27 cellular contexts compared by ENCODE assay signal in the genomic region with DNA sequence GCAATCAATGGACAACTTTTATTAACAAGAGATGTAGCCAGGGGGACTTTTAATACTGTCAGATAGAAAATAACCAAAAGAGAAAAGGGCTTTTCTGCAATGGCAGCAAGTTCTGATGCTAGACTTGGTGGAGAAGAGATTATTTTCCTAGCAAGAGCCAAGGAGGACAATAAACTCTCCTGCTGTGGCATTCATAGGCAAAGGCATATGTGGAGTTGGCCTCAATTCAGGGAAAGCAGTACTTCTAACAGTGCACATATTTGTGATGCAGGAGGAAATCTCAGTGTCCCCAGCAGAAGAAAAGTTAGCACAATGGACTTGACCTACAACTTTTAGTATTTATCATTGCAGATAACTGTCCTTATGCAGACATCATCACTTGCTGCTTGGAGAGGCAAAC.
"Had no signal": no experiment of that assay in that cellular context is flagged by ENCODE, and none has a peak within 500 bp of the region (broad histone marks: within the 10 kb centered on the region; RNA-seq: fewer than 3 reads in every experiment).

No MANE protein-coding gene starts in this region.

- H3K36me3 Mint-ChIP-seq: activated CD4-positive, alpha-beta memory T cell treated with anti-CD3 and anti-CD28 coated beads for 36 hours; activated naive CD4-positive, alpha-beta T cell treated with anti-CD3 and anti-CD28 coated beads, Interleukin-2, amount 10 ng/mL, durations not matched to agents 7 days and 5 days; activated naive CD8-positive, alpha-beta T cell treated with anti-CD3 and anti-CD28 coated beads, Interleukin-2, amount 10 ng/mL, durations not matched to agents 7 days and 5 days; natural killer cell treated with Interleukin-12 subunit alpha and Interleukin-12 subunit beta and Interleukin-15 and Interleukin-18, amount 100 ng/mL, for 72 hours; stimulated activated effector memory CD8-positive, alpha-beta T cell treated with anti-CD3 and anti-CD28 coated beads, Interleukin-12 subunit alpha, Interleukin-12 subunit beta, amount 100 ng/mL, for 72 hours had no signal

- H3K4me1 Mint-ChIP-seq: activated CD4-positive, alpha-beta T cell treated with anti-CD3 and anti-CD28 coated beads, Interleukin-2, amount 10 ng/mL, durations not matched to agents 24 days and 14 days; activated naive CD4-positive, alpha-beta T cell treated with anti-CD3 and anti-CD28 coated beads, Interleukin-2, amount 10 ng/mL, durations not matched to agents 7 days and 5 days; activated naive CD8-positive, alpha-beta T cell treated with anti-CD3 and anti-CD28 coated beads, Interleukin-2, amount 10 ng/mL, durations not matched to agents 7 days and 5 days; stimulated activated effector memory CD8-positive, alpha-beta T cell treated with anti-CD3 and anti-CD28 coated beads, Interleukin-12 subunit alpha, Interleukin-12 subunit beta, amount 100 ng/mL, for 72 hours; stimulated activated naive CD8-positive, alpha-beta T cell treated with anti-CD3 and anti-CD28 coated beads, Interleukin-15, amount 100 ng/mL, for 72 hours had no signal

- H3K4me3 ChIP-seq: ascending aorta, esophagus squamous epithelium, left ventricle myocardium inferior, lung, mucosa of descending colon, ovary, prostate gland, sigmoid colon, thyroid gland, upper lobe of left lung, vagina had no signal

- H3K27me3 ChIP-seq: ascending aorta, esophagus squamous epithelium, ovary, sigmoid colon, thyroid gland, upper lobe of left lung, vagina had no signal

- H3K27me3 Mint-ChIP-seq: activated CD4-positive, alpha-beta memory T cell treated with anti-CD3 and anti-CD28 coated beads for 36 hours; activated CD4-positive, alpha-beta T cell treated with anti-CD3 and anti-CD28 coated beads, Interleukin-2, amount 10 ng/mL, durations not matched to agents 24 days and 14 days; activated naive CD4-positive, alpha-beta T cell treated with anti-CD3 and anti-CD28 coated beads, Interleukin-2, amount 10 ng/mL, durations not matched to agents 7 days and 5 days; activated naive CD8-positive, alpha-beta T cell treated with anti-CD3 and anti-CD28 coated beads, Interleukin-2, amount 10 ng/mL, durations not matched to agents 7 days and 5 days; activated T-cell treated with anti-CD3 and anti-CD28 coated beads, Interleukin-2, amount 50 U/mL, for 24 hours; dendritic cell treated with granulocyte-macrophage colony-stimulating factor and Interleukin-4, amounts not matched to agents 40 ng/mL and 50 ng/mL, for 4 days; natural killer cell treated with Interleukin-12 subunit alpha and Interleukin-12 subunit beta and Interleukin-15 and Interleukin-18, amount 100 ng/mL, for 72 hours; stimulated activated naive CD8-positive, alpha-beta T cell treated with anti-CD3 and anti-CD28 coated beads, Interleukin-15, amount 100 ng/mL, for 72 hours had no signal

- H3K36me3 ChIP-seq: ascending aorta, esophagus squamous epithelium, left ventricle myocardium inferior, ovary, prostate gland, sigmoid colon, thyroid gland, upper lobe of left lung, vagina had no signal

- DNase-seq: activated CD4-positive, alpha-beta memory T cell treated with anti-CD3 and anti-CD28 coated beads for 36 hours; activated CD4-positive, alpha-beta T cell treated with anti-CD3 and anti-CD28 coated beads, Interleukin-2, amount 10 ng/mL, durations not matched to agents 24 days and 14 days; activated CD8-positive, alpha-beta memory T cell treated with anti-CD3 and anti-CD28 coated beads, Interleukin-2, amount 50 U/mL, for 48 hours; activated gamma-delta T cell; activated naive CD4-positive, alpha-beta T cell treated with anti-CD3 and anti-CD28 coated beads, Interleukin-2, amount 10 ng/mL, durations not matched to agents 7 days and 5 days; activated naive CD8-positive, alpha-beta T cell treated with anti-CD3 and anti-CD28 coated beads, Interleukin-2, amount 10 ng/mL, durations not matched to agents 7 days and 5 days; activated T-cell treated with anti-CD3 and anti-CD28 coated beads, Interleukin-2, amount 50 U/mL, for 24 hours; caudate nucleus; esophagus squamous epithelium; foreskin melanocyte; left ventricle myocardium inferior; mucosa of descending colon; ovary; sigmoid colon; small intestine; stimulated activated CD4-positive, alpha-beta T cell treated with anti-CD3 and anti-CD28 coated beads, Interleukin-4, amount 100 ng/mL, for 24 hours; stimulated activated naive CD8-positive, alpha-beta T cell treated with anti-CD3 and anti-CD28 coated beads, Interleukin-15, amount 100 ng/mL, for 72 hours; substantia nigra; thyroid gland; upper lobe of left lung had no signal

- H3K9me3 Mint-ChIP-seq: activated naive CD4-positive, alpha-beta T cell treated with anti-CD3 and anti-CD28 coated beads, Interleukin-2, amount 10 ng/mL, durations not matched to agents 7 days and 5 days; activated naive CD8-positive, alpha-beta T cell treated with anti-CD3 and anti-CD28 coated beads, Interleukin-2, amount 10 ng/mL, durations not matched to agents 7 days and 5 days had no signal

- H3K4me1 ChIP-seq: ascending aorta, esophagus squamous epithelium, left ventricle myocardium inferior, prostate gland, sigmoid colon, thyroid gland, upper lobe of left lung, vagina had no signal

- ATAC-seq: mucosa of descending colon; natural killer cell treated with Interleukin-12 subunit alpha and Interleukin-12 subunit beta and Interleukin-15 and Interleukin-18, amount 100 ng/mL, for 72 hours; stimulated activated effector memory CD8-positive, alpha-beta T cell treated with anti-CD3 and anti-CD28 coated beads, Interleukin-12 subunit alpha, Interleukin-12 subunit beta, amount 100 ng/mL, for 72 hours; stimulated activated naive CD8-positive, alpha-beta T cell treated with anti-CD3 and anti-CD28 coated beads, Interleukin-15, amount 100 ng/mL, for 72 hours had no signal

- H3K27ac ChIP-seq: ascending aorta, esophagus squamous epithelium, left ventricle myocardium inferior, ovary, prostate gland, sigmoid colon, thyroid gland, upper lobe of left lung, vagina had no signal

- H3K4me3 Mint-ChIP-seq: activated CD4-positive, alpha-beta memory T cell treated with anti-CD3 and anti-CD28 coated beads for 36 hours; activated CD4-positive, alpha-beta T cell treated with anti-CD3 and anti-CD28 coated beads, Interleukin-2, amount 10 ng/mL, durations not matched to agents 24 days and 14 days; activated naive CD4-positive, alpha-beta T cell treated with anti-CD3 and anti-CD28 coated beads, Interleukin-2, amount 10 ng/mL, durations not matched to agents 7 days and 5 days; activated naive CD8-positive, alpha-beta T cell treated with anti-CD3 and anti-CD28 coated beads, Interleukin-2, amount 10 ng/mL, durations not matched to agents 7 days and 5 days; activated T-cell treated with anti-CD3 and anti-CD28 coated beads, Interleukin-2, amount 50 U/mL, for 24 hours; dendritic cell treated with granulocyte-macrophage colony-stimulating factor and Interleukin-4, amounts not matched to agents 40 ng/mL and 50 ng/mL, for 4 days; natural killer cell treated with Interleukin-12 subunit alpha and Interleukin-12 subunit beta and Interleukin-15 and Interleukin-18, amount 100 ng/mL, for 72 hours; stimulated activated effector memory CD8-positive, alpha-beta T cell treated with anti-CD3 and anti-CD28 coated beads, Interleukin-12 subunit alpha, Interleukin-12 subunit beta, amount 100 ng/mL, for 72 hours; stimulated activated naive CD8-positive, alpha-beta T cell treated with anti-CD3 and anti-CD28 coated beads, Interleukin-15, amount 100 ng/mL, for 72 hours had no signal

- H3K9me3 ChIP-seq: ascending aorta, esophagus squamous epithelium, mucosa of descending colon, ovary, prostate gland, sigmoid colon, thyroid gland, vagina had no signal

- H3K27ac Mint-ChIP-seq: activated CD4-positive, alpha-beta memory T cell treated with anti-CD3 and anti-CD28 coated beads for 36 hours; activated CD4-positive, alpha-beta T cell treated with anti-CD3 and anti-CD28 coated beads, Interleukin-2, amount 10 ng/mL, durations not matched to agents 24 days and 14 days; activated naive CD4-positive, alpha-beta T cell treated with anti-CD3 and anti-CD28 coated beads, Interleukin-2, amount 10 ng/mL, durations not matched to agents 7 days and 5 days; activated naive CD8-positive, alpha-beta T cell treated with anti-CD3 and anti-CD28 coated beads, Interleukin-2, amount 10 ng/mL, durations not matched to agents 7 days and 5 days; activated T-cell treated with anti-CD3 and anti-CD28 coated beads, Interleukin-2, amount 50 U/mL, for 24 hours; dendritic cell treated with granulocyte-macrophage colony-stimulating factor and Interleukin-4, amounts not matched to agents 40 ng/mL and 50 ng/mL, for 4 days; natural killer cell treated with Interleukin-12 subunit alpha and Interleukin-12 subunit beta and Interleukin-15 and Interleukin-18, amount 100 ng/mL, for 72 hours; stimulated activated effector memory CD8-positive, alpha-beta T cell treated with anti-CD3 and anti-CD28 coated beads, Interleukin-12 subunit alpha, Interleukin-12 subunit beta, amount 100 ng/mL, for 72 hours; stimulated activated naive CD8-positive, alpha-beta T cell treated with anti-CD3 and anti-CD28 coated beads, Interleukin-15, amount 100 ng/mL, for 72 hours had no signal
